12 cellular contexts compared by ENCODE assay signal in genomic region chr3:138939563-138940241, GRCh38. TPM values are rescaled to one million over a fixed set of nuclear protein-coding genes. Genes with fewer than 3 reads are reported as not detected.
A peak's percentile ranks its signal among the peaks of the same experiment; 100 is the strongest.
DNase-seq lines count a peak whose midpoint lies in the region; ATAC-seq and TF ChIP-seq lines count a peak whose summit lies in the region.
"Had no signal": no experiment of that assay in that cellular context is flagged by ENCODE, and none has a peak within 500 bp of the region (broad histone marks: within the 10 kb centered on the region; RNA-seq: fewer than 3 reads in every experiment).

No MANE protein-coding gene starts in this region.

- DNase-seq in stimulated activated naive CD8-positive, alpha-beta T cell treated with anti-CD3 and anti-CD28 coated beads, Interleukin-15, Interleukin-2, amounts not matched to agents 100 U/mL and 50 U/mL, for 24 hours: no peak
- DNase-seq in central memory CD8-positive, alpha-beta T cell (ENCODE audit: low spot score in 2 of 2): no peak
- peak; percentile 87 for DNase-seq in mesenteric fat pad (ENCODE audit: low spot score)
- DNase-seq in PC-3: no peak
- DNase-seq in RKO (ENCODE audit: low spot score): no peak
- DNase-seq in left colon: no peak
- DNase-seq in cortex of kidney (lab: John Stamatoyannopoulos, UW): no peak
- DNase-seq: adrenal gland, DMS79 treated with DMSO at 0.1 percent for 48 hours, NCI-H2029 treated with DMSO at 0.1 percent for 48 hours had no signal

- H3K4me1 Mint-ChIP-seq in stimulated activated naive CD8-positive, alpha-beta T cell treated with anti-CD3 and anti-CD28 coated beads, Interleukin-15, Interleukin-2, amounts not matched to agents 100 ng/mL and 50 ng/mL, for 24 hours (ENCODE audit: low read depth): peaks cover 52% of the 10 kb centered on the region
- peaks cover 23% of the 10 kb centered on the region for H3K4me1 Mint-ChIP-seq in central memory CD8-positive, alpha-beta T cell

- peaks cover 4% of the 10 kb centered on the region; the same call in 1 of the 2 replicates for H3K4me1 ChIP-seq in PC-3 (ENCODE audit: insufficient read depth, low read length)

- no peaks in the 10 kb centered on the region for H4K20me1 ChIP-seq in PC-3 (ENCODE audit: low read length)

- no peaks in the 10 kb centered on the region for H3F3A ChIP-seq in PC-3 (ENCODE audit: low read length, unreplicated experiment)

- intact Hi-C loops in PC-3 (cut with micrococcal nuclease) (loop anchor here (5.0 to 10.0 kb wide), 3 partner anchors 95 to 388 kb away; no protein-coding TSS in a partner anchor), left colon (cut with DNase I, micrococcal nuclease) (loop anchor here in 1 of 2 donors (5.0 to 10.0 kb wide), 2 partner anchors 388 to 525 kb away; no protein-coding TSS in a partner anchor)

- H3K4me3 ChIP-seq in PC-3 (ENCODE audit: low read length): no peak overlapping the region
- H3K4me3 ChIP-seq: adrenal gland had no signal

- ATAC-seq in stimulated activated naive CD8-positive, alpha-beta T cell treated with anti-CD3 and anti-CD28 coated beads, Interleukin-15, Interleukin-2, amounts not matched to agents 100 U/mL and 50 U/mL, for 24 hours: no peak
- ATAC-seq in central memory CD8-positive, alpha-beta T cell (replicated peaks; ENCODE audit: extremely low read depth, poor library complexity, severe bottlenecking): no peak
- no peak for ATAC-seq in PC-3
- ATAC-seq in left colon: no peak

- TF ChIP-seq CTCF in PC-3 (conservative IDR thresholded peaks at IDR 0.05; ENCODE audit: low read depth, low read length): no peak

- no peak overlapping the region for H3K27ac Mint-ChIP-seq in stimulated activated naive CD8-positive, alpha-beta T cell treated with anti-CD3 and anti-CD28 coated beads, Interleukin-15, Interleukin-2, amounts not matched to agents 100 ng/mL and 50 ng/mL, for 24 hours
- no peak overlapping the region for H3K27ac Mint-ChIP-seq in central memory CD8-positive, alpha-beta T cell (ENCODE audit: low read depth)

- H3K9me3 ChIP-seq in PC-3 (ENCODE audit: low read length): no peaks in the 10 kb centered on the region
- H3K9me3 ChIP-seq: adrenal gland had no signal

- H3K27ac ChIP-seq in PC-3 (ENCODE audit: low read length): no peak overlapping the region
- H3K27ac ChIP-seq: adrenal gland had no signal

- POLR2A ChIA-PET in PC-3 (lab: Charles Lee; ENCODE audit: unreplicated experiment): no interaction called here

- no peaks in the 10 kb centered on the region for H3K79me2 ChIP-seq in PC-3 (ENCODE audit: low read length)

- H3K27me3 ChIP-seq in PC-3 (ENCODE audit: low read length): no peaks in the 10 kb centered on the region

- CTCF ChIA-PET in PC-3 (lab: Charles Lee): no interaction called here

- H3K9me2 ChIP-seq in PC-3 (replicated peaks; ENCODE audit: low read length): no peaks in the 10 kb centered on the region

- H3K36me3 ChIP-seq in PC-3 (ENCODE audit: low read depth, low read length): no peaks in the 10 kb centered on the region
- H3K36me3 ChIP-seq: adrenal gland had no signal

- no peaks in the 10 kb centered on the region for H3K36me3 Mint-ChIP-seq in stimulated activated naive CD8-positive, alpha-beta T cell treated with anti-CD3 and anti-CD28 coated beads, Interleukin-15, Interleukin-2, amounts not matched to agents 100 ng/mL and 50 ng/mL, for 24 hours (ENCODE audit: low read depth)
- no peaks in the 10 kb centered on the region for H3K36me3 Mint-ChIP-seq in central memory CD8-positive, alpha-beta T cell (ENCODE audit: insufficient read depth)

- no peak overlapping the region for H3K4me2 ChIP-seq in PC-3 (ENCODE audit: low read length)

- H3K4me3 Mint-ChIP-seq in stimulated activated naive CD8-positive, alpha-beta T cell treated with anti-CD3 and anti-CD28 coated beads, Interleukin-15, Interleukin-2, amounts not matched to agents 100 ng/mL and 50 ng/mL, for 24 hours: peak overlapping the region; percentile 26
- H3K4me3 Mint-ChIP-seq in central memory CD8-positive, alpha-beta T cell: peak overlapping the region; percentile 16

- H3K9ac ChIP-seq in PC-3 (ENCODE audit: low read length): no peak overlapping the region

- no peaks in the 10 kb centered on the region for H3K9me3 Mint-ChIP-seq in stimulated activated naive CD8-positive, alpha-beta T cell treated with anti-CD3 and anti-CD28 coated beads, Interleukin-15, Interleukin-2, amounts not matched to agents 100 ng/mL and 50 ng/mL, for 24 hours
- no peaks in the 10 kb centered on the region for H3K9me3 Mint-ChIP-seq in central memory CD8-positive, alpha-beta T cell

- no peak overlapping the region for H2AFZ ChIP-seq in PC-3 (ENCODE audit: low read length)

- H3K27me3 Mint-ChIP-seq in stimulated activated naive CD8-positive, alpha-beta T cell treated with anti-CD3 and anti-CD28 coated beads, Interleukin-15, Interleukin-2, amounts not matched to agents 100 ng/mL and 50 ng/mL, for 24 hours: peaks cover 96% of the 10 kb centered on the region
- H3K27me3 Mint-ChIP-seq in central memory CD8-positive, alpha-beta T cell: peaks cover 100% of the 10 kb centered on the region

- BruUV-seq in PC-3 (replicated peaks; lab: Mats Ljungman, UMichigan): no TSS peak

RNA-seq across cellular contexts. Expression of gene FOXL2, which starts 7.2 kb away (rescaled TPM):
- total RNA-seq in mesenteric fat pad (not detected), PC-3 (2014; rRNA removed) (not detected in 2 replicates), left colon (not detected)
- total RNA-seq: liver had no signal

RNA-seq across cellular contexts. Expression of gene FOXL2NB, which starts 7.3 kb away (rescaled TPM):
- total RNA-seq in mesenteric fat pad (not detected), PC-3 (2014; rRNA removed) (0.17 TPM in 1 of 2 replicates, not detected in the other), left colon (not detected)
- total RNA-seq: liver had no signal
